Comparison of ENCODE assay signal across 8 cellular contexts in the genomic region with DNA sequence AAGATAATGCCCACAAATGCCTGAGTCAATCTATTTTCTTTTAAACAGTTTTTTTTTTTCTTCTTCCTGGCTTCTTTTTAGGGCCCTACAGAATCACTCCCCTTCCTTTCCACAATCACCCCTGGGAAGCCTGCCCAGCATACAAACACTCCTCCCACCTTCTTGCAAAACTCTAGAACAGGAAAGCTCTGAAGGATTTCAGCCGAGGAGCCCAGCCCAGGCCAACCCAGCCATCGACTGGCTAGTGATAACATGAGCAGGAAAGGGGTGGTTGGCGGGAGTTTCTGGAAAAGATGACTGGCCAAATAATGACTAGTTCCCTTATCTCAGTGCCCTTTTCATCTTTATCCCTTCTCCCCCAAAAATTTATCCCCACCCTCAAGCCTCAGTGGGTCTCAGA.
DNase-seq lines count a peak whose midpoint lies in the region; ATAC-seq and TF ChIP-seq lines count a peak whose summit lies in the region.

No MANE protein-coding gene starts in this region.

- no peaks in the 10 kb centered on the region for H3K36me3 ChIP-seq in gastrocnemius medialis
- no peaks in the 10 kb centered on the region for H3K36me3 ChIP-seq in CD8-positive, alpha-beta T cell (ENCODE audit: insufficient read depth, low read length)

- H3K27ac Mint-ChIP-seq in CD8-positive, alpha-beta T cell: no peak overlapping the region

- H3K27me3 Mint-ChIP-seq in CD8-positive, alpha-beta T cell (ENCODE audit: low read depth): no peaks in the 10 kb centered on the region

- H3K27ac ChIP-seq in gastrocnemius medialis: peak overlapping the region; percentile 4 to 43 (median 19)
- H3K27ac ChIP-seq in CD8-positive, alpha-beta T cell (ENCODE audit: low read depth, low read length): no peak overlapping the region

- no peak overlapping the region for H3K4me3 Mint-ChIP-seq in CD8-positive, alpha-beta T cell

- no peak overlapping the region for H3K4me3 ChIP-seq in gastrocnemius medialis
- no peak overlapping the region for H3K4me3 ChIP-seq in CD8-positive, alpha-beta T cell (ENCODE audit: low read depth, low read length)

- intact Hi-C loops in left cardiac atrium (cut with DNase I) (loop anchor here in 1 of 2 donors (5.0 kb wide), 1 partner anchor 95 kb away; no protein-coding TSS in a partner anchor), gastrocnemius medialis (cut with DNase I; ENCODE audit: low total_unique reads) (no loop called here)
- intact Hi-C loops in CD8-positive, alpha-beta T cell (cut with DNase I, micrococcal nuclease): no loop called here

- no peaks in the 10 kb centered on the region for H3K27me3 ChIP-seq in gastrocnemius medialis
- no peaks in the 10 kb centered on the region for H3K27me3 ChIP-seq in CD8-positive, alpha-beta T cell (ENCODE audit: insufficient read depth, low read length)

- H3K4me1 ChIP-seq in gastrocnemius medialis: peaks cover 9 to 14% of the 10 kb centered on the region in 2 donors
- no peaks in the 10 kb centered on the region for H3K4me1 ChIP-seq in CD8-positive, alpha-beta T cell (ENCODE audit: insufficient read depth, low read length)

- H3K9me3 Mint-ChIP-seq in CD8-positive, alpha-beta T cell: no peaks in the 10 kb centered on the region

- in situ Hi-C loops in gastrocnemius medialis (cut with MboI; ENCODE audit: low sequenced_read_pairs in 4 of 4): no loop called here

- TF ChIP-seq POLR2A in gastrocnemius medialis (IDR thresholded peaks at IDR 0.05): no peak

- H3K36me3 Mint-ChIP-seq in CD8-positive, alpha-beta T cell: no peaks in the 10 kb centered on the region

- no peaks in the 10 kb centered on the region for H3K9me3 ChIP-seq in gastrocnemius medialis
- no peaks in the 10 kb centered on the region for H3K9me3 ChIP-seq in CD8-positive, alpha-beta T cell (ENCODE audit: low read length)

- DNase-seq in EH (ENCODE audit: low read depth) (peak; percentile 81), amniotic stem cell (lab: John Stamatoyannopoulos, UW) (peak; percentile 55), left cardiac atrium (peak; percentile 93), gastrocnemius medialis (peak; percentile 26 to 56), 8988T (no peak), HuH-7 (ENCODE audit: low spot score) (no peak), NCI-H345 treated with DMSO at 0.1 percent for 48 hours (lab: John Stamatoyannopoulos, UW; ENCODE audit: unreplicated experiment) (no peak)
- no peak for DNase-seq in CD8-positive, alpha-beta T cell

- no peak for TF ChIP-seq CTCF in gastrocnemius medialis (IDR thresholded peaks at IDR 0.05 in 4 of 5, conservative IDR thresholded peaks at IDR 0.05 in 1 of 5)
- TF ChIP-seq CTCF in CD8-positive, alpha-beta T cell (IDR thresholded peaks at IDR 0.05): no peak

- peak; percentile 94 to 97 for ATAC-seq in left cardiac atrium
- ATAC-seq in gastrocnemius medialis: peak; percentile 68 to 77
- ATAC-seq in CD8-positive, alpha-beta T cell: no peak

- CTCF ChIA-PET in CD8-positive, alpha-beta T cell (lab: Charles Lee): no interaction called here

- POLR2A ChIA-PET in CD8-positive, alpha-beta T cell (lab: Charles Lee): interaction anchor here (0.6 kb wide), 1 partner anchor 92 kb away, joined by 3 read pairs; no protein-coding TSS in a partner anchor

- no peaks in the 10 kb centered on the region for H3K4me1 Mint-ChIP-seq in CD8-positive, alpha-beta T cell (ENCODE audit: low read depth)

Comparison
In these comparisons a context has a peak if more than half of its experiments do, and no peak if none do; other contexts are left out.
1. DNase-seq: peak in EH (single experiment), amniotic stem cell (single experiment), left cardiac atrium (single experiment) and gastrocnemius medialis (2 of 2); none in 8988T (single experiment), HuH-7 (single experiment), CD8-positive, alpha-beta T cell (0 of 7) and NCI-H345 treated with DMSO at 0.1 percent for 48 hours (single experiment).